Comparison of ENCODE assay signal across 9 cellular contexts in the genomic region with DNA sequence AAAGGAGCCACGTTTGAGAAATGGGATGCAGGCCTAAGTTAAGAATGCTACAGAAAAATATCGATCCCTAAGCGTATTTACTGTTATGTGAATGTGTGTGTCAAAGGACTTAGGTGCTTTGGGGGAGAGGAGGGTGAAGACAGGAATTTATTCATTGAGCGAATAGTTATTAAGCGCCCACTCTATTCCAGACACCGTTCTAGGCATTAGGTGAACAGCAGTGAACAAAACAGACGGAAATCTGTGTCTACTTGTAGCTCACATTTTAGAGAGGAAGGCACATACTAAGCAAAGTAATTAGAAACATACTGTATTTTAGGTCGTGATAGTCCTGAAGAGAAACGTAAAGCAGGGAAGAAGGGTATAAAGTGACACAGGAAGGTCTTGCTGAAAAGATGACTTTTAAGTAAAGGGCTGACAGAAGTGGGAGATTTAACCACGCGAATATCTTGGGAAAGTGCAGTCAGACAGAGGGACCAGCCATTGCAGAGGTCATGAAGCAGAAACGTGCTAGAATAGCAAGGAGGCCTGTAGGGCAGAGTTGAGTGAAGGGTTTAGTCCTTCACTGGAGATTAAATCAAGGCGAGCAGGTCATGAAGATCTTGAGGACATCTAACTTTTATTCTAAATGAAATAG. TPM values are rescaled to one million over a fixed set of nuclear protein-coding genes. Genes with fewer than 3 reads are reported as not detected.
DNase-seq lines count a peak whose midpoint lies in the region; ATAC-seq and TF ChIP-seq lines count a peak whose summit lies in the region.
"Had no signal": no experiment of that assay in that cellular context is flagged by ENCODE, and none has a peak within 500 bp of the region (broad histone marks: within the 10 kb centered on the region; RNA-seq: fewer than 3 reads in every experiment).

No MANE protein-coding gene starts in this region.

- H2AFZ ChIP-seq in fibroblast of lung (ENCODE audit: low read length), result peak overlapping the region; percentile 92

- H3K4me1 ChIP-seq in fibroblast of lung (ENCODE audit: control insufficient read depth, extremely low read depth, insufficient read depth, low read length), result peaks cover 8% of the 10 kb centered on the region

- H3K36me3 Mint-ChIP-seq in activated T-cell treated with anti-CD3 and anti-CD28 coated beads, Interleukin-2, amount 50 U/mL, for 4 hours (ENCODE audit: insufficient read depth), result peaks cover 15% of the 10 kb centered on the region
- peaks cover 14% of the 10 kb centered on the region for H3K36me3 Mint-ChIP-seq in progenitor cell of endocrine pancreas (ENCODE audit: insufficient read depth)

- peak overlapping the region; percentile 95 for H3K9ac ChIP-seq in fibroblast of lung (ENCODE audit: insufficient read depth, low read length)

- no peak overlapping the region for H3K27ac Mint-ChIP-seq in progenitor cell of endocrine pancreas
- H3K27ac Mint-ChIP-seq: activated naive CD4-positive, alpha-beta T cell treated with anti-CD3 and anti-CD28 coated beads, Interleukin-2, amount 50 U/mL, for 24 hours had no signal

- H3K9me3 ChIP-seq in fibroblast of lung (ENCODE audit: control insufficient read depth, insufficient read depth, low read depth, low read length), result no peaks in the 10 kb centered on the region

- no peak overlapping the region for H3K4me3 Mint-ChIP-seq in activated T-cell treated with anti-CD3 and anti-CD28 coated beads, Interleukin-2, amount 50 U/mL, for 4 hours
- H3K4me3 Mint-ChIP-seq in progenitor cell of endocrine pancreas (ENCODE audit: low read depth), result no peak overlapping the region
- H3K4me3 Mint-ChIP-seq: activated naive CD4-positive, alpha-beta T cell treated with anti-CD3 and anti-CD28 coated beads, Interleukin-2, amount 50 U/mL, for 24 hours had no signal

- H3K4me1 Mint-ChIP-seq in activated T-cell treated with anti-CD3 and anti-CD28 coated beads, Interleukin-2, amount 50 U/mL, for 4 hours (ENCODE audit: low read depth), result peaks cover 52% of the 10 kb centered on the region
- H3K4me1 Mint-ChIP-seq in progenitor cell of endocrine pancreas (ENCODE audit: low read depth), result peaks cover 17% of the 10 kb centered on the region

- H3K27me3 Mint-ChIP-seq in activated T-cell treated with anti-CD3 and anti-CD28 coated beads, Interleukin-2, amount 50 U/mL, for 4 hours (ENCODE audit: low read depth), result no peaks in the 10 kb centered on the region
- no peaks in the 10 kb centered on the region for H3K27me3 Mint-ChIP-seq in progenitor cell of endocrine pancreas
- H3K27me3 Mint-ChIP-seq: activated naive CD4-positive, alpha-beta T cell treated with anti-CD3 and anti-CD28 coated beads, Interleukin-2, amount 50 U/mL, for 24 hours had no signal

- no peak for ATAC-seq in activated T-cell treated with anti-CD3 and anti-CD28 coated beads, Interleukin-2, amount 50 U/mL, for 4 hours

- H3K4me3 ChIP-seq in fibroblast of lung (replicated peaks in 1 of 4; ENCODE audit: control extremely low read depth in 1 of 4, insufficient read depth in 1 of 4, low read depth in 3 of 4, low read length in 4 of 4) (peak overlapping the region; percentile 86 to 98 (median 94)), skin epidermis (peak overlapping the region; percentile 71 to 85 (median 82))

- peak overlapping the region; percentile 96 for H3K4me2 ChIP-seq in fibroblast of lung (ENCODE audit: extremely low read depth, insufficient read depth, low read length)

- H3K27ac ChIP-seq in fibroblast of lung (ENCODE audit: insufficient read depth, low read length) (peak overlapping the region; percentile 99), skin epidermis (peak overlapping the region; percentile 86 to 99 (median 96))

- no peaks in the 10 kb centered on the region for H3K36me3 ChIP-seq in fibroblast of lung (ENCODE audit: control insufficient read depth, insufficient read depth, low read length)

- H4K20me1 ChIP-seq in fibroblast of lung (ENCODE audit: control insufficient read depth, extremely low read depth, insufficient read depth, low read length), result no peaks in the 10 kb centered on the region

- H3K79me2 ChIP-seq in fibroblast of lung (ENCODE audit: control insufficient read depth, insufficient read depth, low read length), result peaks cover 73% of the 10 kb centered on the region

- no peaks in the 10 kb centered on the region for H3K27me3 ChIP-seq in fibroblast of lung (ENCODE audit: control insufficient read depth, insufficient read depth, low read length)

- DNase-seq in activated T-cell treated with anti-CD3 and anti-CD28 coated beads, Interleukin-2, amount 50 U/mL, for 1 hour, result peak; percentile 13
- no peak for DNase-seq in activated T-cell treated with anti-CD3 and anti-CD28 coated beads, Interleukin-2, amount 50 U/mL, for 4 hours
- DNase-seq in NCI-H69 (lab: John Stamatoyannopoulos, UW) (peak; percentile 34), fibroblast of lung (ENCODE audit: low read depth in 2 of 2) (peak in 1 of 2 donors; percentile 6), progenitor cell of endocrine pancreas (ENCODE audit: low spot score, unreplicated experiment) (no peak), SIG-M5 treated with dmso at 0.1 percent for 504 hours (lab: John Stamatoyannopoulos, UW; ENCODE audit: unreplicated experiment) (no peak), SKM-1 treated with dmso at 0.1 percent for 144 hours (lab: John Stamatoyannopoulos, UW; ENCODE audit: unreplicated experiment) (no peak)

- TF ChIP-seq CTCF in fibroblast of lung (conservative IDR thresholded peaks at IDR 0.05 in 1 of 2, IDR thresholded peaks at IDR 0.05 in 1 of 2; ENCODE audit: low read depth in 1 of 2, low read length in 2 of 2) (no peak), progenitor cell of endocrine pancreas (IDR thresholded peaks at IDR 0.05; ENCODE audit: unreplicated experiment) (no peak)

- no peaks in the 10 kb centered on the region for H3K9me3 Mint-ChIP-seq in activated T-cell treated with anti-CD3 and anti-CD28 coated beads, Interleukin-2, amount 50 U/mL, for 4 hours
- no peaks in the 10 kb centered on the region for H3K9me3 Mint-ChIP-seq in progenitor cell of endocrine pancreas (ENCODE audit: low read depth)
- H3K9me3 Mint-ChIP-seq: activated naive CD4-positive, alpha-beta T cell treated with anti-CD3 and anti-CD28 coated beads, Interleukin-2, amount 50 U/mL, for 24 hours had no signal

RNA-seq across cellular contexts. Expression of gene AIMP1, which starts 0.5 kb away (rescaled TPM):
- 10 to 100 TPM; 73.8 to 89.3 (median 74.8) TPM for total RNA-seq in activated T-cell treated with anti-CD3 and anti-CD28 coated beads, Interleukin-2, amount 50 U/mL, for 4 hours
- total RNA-seq in fibroblast of lung (25.4 and 28.2 TPM in 2 replicates), progenitor cell of endocrine pancreas (34.0 and 36.3 TPM in 2 replicates)
- 43.1 and 48.4 TPM in 2 replicates for polyA plus RNA-seq in fibroblast of lung
- 42.1 and 42.5 TPM in 2 replicates for polyA plus RNA-seq in fibroblast of lung (2012)
- 0.26 and 0.67 TPM in 2 replicates for polyA minus RNA-seq in fibroblast of lung (ENCODE audit: low replicate concordance)

RNA-seq across cellular contexts. Expression of gene TBCK, which starts 0.9 kb away (rescaled TPM):
- 10 to 100 TPM; 12.7 to 15.8 (median 15.1) TPM for total RNA-seq in activated T-cell treated with anti-CD3 and anti-CD28 coated beads, Interleukin-2, amount 50 U/mL, for 4 hours
- total RNA-seq in fibroblast of lung, result 51.1 and 69.9 TPM in 2 replicates
- polyA plus RNA-seq in fibroblast of lung, result 24.8 and 29.0 TPM in 2 replicates
- 13.1 and 16.8 TPM in 2 replicates for polyA plus RNA-seq in fibroblast of lung (2012)
- 10.6 and 32.1 TPM in 2 replicates for polyA minus RNA-seq in fibroblast of lung (ENCODE audit: low replicate concordance)
- total RNA-seq in progenitor cell of endocrine pancreas, result 77.8 and 83.1 TPM in 2 replicates

RNA-seq across cellular contexts. Expression of gene GIMD1, which starts 51.7 kb away (rescaled TPM):
- not detected for total RNA-seq in activated T-cell treated with anti-CD3 and anti-CD28 coated beads, Interleukin-2, amount 50 U/mL, for 4 hours
- total RNA-seq in fibroblast of lung (not detected in 2 replicates), progenitor cell of endocrine pancreas (not detected in 2 replicates)
- not detected in 2 replicates for polyA plus RNA-seq in fibroblast of lung
- not detected in 2 replicates for polyA plus RNA-seq in fibroblast of lung (2012)
- polyA minus RNA-seq in fibroblast of lung (ENCODE audit: low replicate concordance), result not detected in 2 replicates

Comparison
In these comparisons a context has a peak if more than half of its experiments do, and no peak if none do; other contexts are left out.
1. DNase-seq: peak in activated T-cell treated with anti-CD3 and anti-CD28 coated beads, Interleukin-2, amount 50 U/mL, for 1 hour (single experiment) and NCI-H69 (single experiment); none in activated T-cell treated with anti-CD3 and anti-CD28 coated beads, Interleukin-2, amount 50 U/mL, for 4 hours (single experiment), progenitor cell of endocrine pancreas (single experiment), SIG-M5 treated with dmso at 0.1 percent for 504 hours (single experiment) and SKM-1 treated with dmso at 0.1 percent for 144 hours (single experiment).